1 cellular context compared by ENCODE assay signal in the genomic region with DNA sequence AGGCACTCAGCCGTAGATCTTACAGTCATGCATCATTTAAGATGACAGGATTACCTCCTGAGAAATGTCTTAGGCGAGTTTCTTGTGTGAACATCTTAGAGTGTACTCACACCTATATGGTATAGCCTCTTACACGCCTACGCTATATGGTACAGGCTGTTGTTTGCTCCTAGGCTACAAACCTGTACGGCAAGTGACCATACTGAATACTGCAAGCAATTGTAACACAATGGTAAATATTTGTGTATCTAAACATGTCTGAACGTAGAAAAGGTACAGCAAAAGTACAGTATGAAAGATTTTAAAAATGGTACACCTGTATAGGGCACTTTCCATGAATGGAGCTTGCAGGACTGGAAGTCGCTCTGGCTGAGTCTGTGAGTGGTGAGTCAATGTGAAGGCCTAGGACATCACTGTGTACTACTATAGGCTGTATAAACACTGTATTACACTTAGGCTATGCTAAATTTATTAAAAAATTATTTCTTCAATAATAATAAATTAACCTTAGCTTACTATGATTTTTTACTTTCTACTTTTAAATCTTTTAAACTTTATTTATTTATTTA.
TF ChIP-seq lines count a peak whose summit lies in the region.

No MANE protein-coding gene starts in this region.

TF ChIP-seq in H1, 55 proteins besides CTCF, POLR2A, EP300 and RAD21:
- no peak for TF ChIP-seq SRF (IDR thresholded peaks at IDR 0.05; ENCODE audit: low read depth, low read length)
- no peak for TF ChIP-seq JUN (IDR thresholded peaks at IDR 0.05; ENCODE audit: low read depth, low read length)
- no peak for TF ChIP-seq GABPA (IDR thresholded peaks at IDR 0.05; ENCODE audit: borderline replicate concordance, insufficient read depth, low read length)
- no peak for TF ChIP-seq KDM5A (IDR thresholded peaks at IDR 0.05; ENCODE audit: low read length)
- no peak for TF ChIP-seq MAFK (IDR thresholded peaks at IDR 0.05; ENCODE audit: low read depth, low read length)
- no peak for TF ChIP-seq SIRT6 (IDR thresholded peaks at IDR 0.05; ENCODE audit: low read length)
- no peak for TF ChIP-seq BCL11A (IDR thresholded peaks at IDR 0.05; ENCODE audit: low read depth in 2 of 2, low read length in 2 of 2)
- no peak for TF ChIP-seq YY1 (IDR thresholded peaks at IDR 0.05; ENCODE audit: low read depth, low read length)
- no peak for TF ChIP-seq CTBP2 (IDR thresholded peaks at IDR 0.05; ENCODE audit: borderline replicate concordance, insufficient read depth, insufficient read length, low read length)
- TF ChIP-seq EGR1 (IDR thresholded peaks at IDR 0.05; ENCODE audit: borderline replicate concordance, low read depth, low read length) = no peak
- TF ChIP-seq ASH2L (IDR thresholded peaks at IDR 0.05; ENCODE audit: low read length) = no peak
- TF ChIP-seq CBX8 (IDR thresholded peaks at IDR 0.05; ENCODE audit: borderline replicate concordance, low read depth, low read length) = no peak
- TF ChIP-seq, protein P1, sequence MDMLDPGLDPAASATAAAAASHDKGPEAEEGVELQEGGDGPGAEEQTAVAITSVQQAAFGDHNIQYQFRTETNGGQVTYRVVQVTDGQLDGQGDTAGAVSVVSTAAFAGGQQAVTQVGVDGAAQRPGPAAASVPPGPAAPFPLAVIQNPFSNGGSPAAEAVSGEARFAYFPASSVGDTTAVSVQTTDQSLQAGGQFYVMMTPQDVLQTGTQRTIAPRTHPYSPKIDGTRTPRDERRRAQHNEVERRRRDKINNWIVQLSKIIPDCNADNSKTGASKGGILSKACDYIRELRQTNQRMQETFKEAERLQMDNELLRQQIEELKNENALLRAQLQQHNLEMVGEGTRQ (IDR thresholded peaks at IDR 0.05; ENCODE audit: low read length) = no peak
- no peak for TF ChIP-seq EZH2 (IDR thresholded peaks at IDR 0.05; ENCODE audit: low read depth, low read length, severe bottlenecking)
- no peak for TF ChIP-seq POLR2AphosphoS5 (IDR thresholded peaks at IDR 0.05; ENCODE audit: low read depth, low read length)
- TF ChIP-seq NANOG (IDR thresholded peaks at IDR 0.05; ENCODE audit: insufficient read depth, low read depth, low read length, poor library complexity, severe bottlenecking) = no peak
- TF ChIP-seq, protein P2, sequence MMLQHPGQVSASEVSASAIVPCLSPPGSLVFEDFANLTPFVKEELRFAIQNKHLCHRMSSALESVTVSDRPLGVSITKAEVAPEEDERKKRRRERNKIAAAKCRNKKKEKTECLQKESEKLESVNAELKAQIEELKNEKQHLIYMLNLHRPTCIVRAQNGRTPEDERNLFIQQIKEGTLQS (IDR thresholded peaks at IDR 0.05; ENCODE audit: insufficient read depth, low read depth, low read length) = no peak
- no peak for TF ChIP-seq TEAD4 (IDR thresholded peaks at IDR 0.05; ENCODE audit: low read depth, low read length)
- TF ChIP-seq, protein P3, sequence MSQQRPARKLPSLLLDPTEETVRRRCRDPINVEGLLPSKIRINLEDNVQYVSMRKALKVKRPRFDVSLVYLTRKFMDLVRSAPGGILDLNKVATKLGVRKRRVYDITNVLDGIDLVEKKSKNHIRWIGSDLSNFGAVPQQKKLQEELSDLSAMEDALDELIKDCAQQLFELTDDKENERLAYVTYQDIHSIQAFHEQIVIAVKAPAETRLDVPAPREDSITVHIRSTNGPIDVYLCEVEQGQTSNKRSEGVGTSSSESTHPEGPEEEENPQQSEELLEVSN (IDR thresholded peaks at IDR 0.05) = no peak
